In genomic region chrX:77447339-77448149, GRCh38 we compare ENCODE assay signal across 9 cellular contexts. TPM values are rescaled to one million over a fixed set of nuclear protein-coding genes. Genes with fewer than 3 reads are reported as not detected.
DNase-seq lines count a peak whose midpoint lies in the region; ATAC-seq, FAIRE-seq and TF ChIP-seq lines count a peak whose summit lies in the region.
"Had no signal": no experiment of that assay in that cellular context is flagged by ENCODE, and none has a peak within 500 bp of the region (broad histone marks: within the 10 kb centered on the region; RNA-seq: fewer than 3 reads in every experiment).

TSS of gene FGF16 (plus strand) at chrX:77447389. CDS start at chrX:77447675, 286 bp downstream.

- H3K27ac ChIP-seq in mesenchymal stem cell (ENCODE audit: low read length, poor library complexity, severe bottlenecking) (no peak within 1 kb of the TSS), tibial artery (peak within 1 kb of the TSS in 1 of 2 donors; percentile 39)
- H3K27ac ChIP-seq: A549 had no signal

- peak within 1 kb of the TSS; percentile 78 for H3K9ac ChIP-seq in mesenchymal stem cell (ENCODE audit: low read length)

- H3K4ac ChIP-seq in mesenchymal stem cell (ENCODE audit: low read depth in 1 of 2, low read length in 2 of 2): no peak within 1 kb of the TSS

- H3K4me3 Mint-ChIP-seq in activated CD4-positive, alpha-beta T cell treated with anti-CD3 and anti-CD28 coated beads for 36 hours: peak within 1 kb of the TSS; percentile 66

- H3K36me3 ChIP-seq in mesenchymal stem cell (ENCODE audit: control insufficient read depth in 1 of 2, insufficient read depth in 2 of 2, low read depth in 1 of 2, low read length in 2 of 2) (no peaks in the 10 kb centered on the region), tibial artery (no peaks in the 10 kb centered on the region)

- H2BK12ac ChIP-seq in mesenchymal stem cell (ENCODE audit: low read length in 2 of 2): no peak within 1 kb of the TSS

- intact Hi-C loops in activated CD4-positive, alpha-beta T cell treated with anti-CD3 and anti-CD28 coated beads for 36 hours (cut with DNase I, micrococcal nuclease): loop anchor here in 1 of 2 experiments (5.0 to 10.0 kb wide), 4 partner anchors 147 to 645 kb away; partner anchors contain the start of genes COX7B and MAGT1
- intact Hi-C loops in tibial artery (cut with DNase I; ENCODE audit: low total_unique reads): no loop called here

- DNase-seq in activated CD4-positive, alpha-beta T cell treated with anti-CD3 and anti-CD28 coated beads for 36 hours: peak; percentile 42
- DNase-seq in activated CD4-positive, alpha-beta T cell treated with anti-CD3 and anti-CD28 coated beads for 4 hours: no peak
- DNase-seq in choroid plexus epithelial cell (ENCODE audit: low read depth) (no peak), mesenchymal stem cell (no peak), tibial artery (no peak), pons (ENCODE audit: low spot score) (no peak), HTR-8/SVneo (ENCODE audit: insufficient read length, low spot score) (no peak)

- ATAC-seq in activated CD4-positive, alpha-beta T cell treated with anti-CD3 and anti-CD28 coated beads for 36 hours: peak; percentile 66
- ATAC-seq in HG02852 (IDR thresholded peaks at IDR 0.05; ENCODE audit: unreplicated experiment): no peak
- ATAC-seq: A549 had no signal

- H3K4me3 ChIP-seq in choroid plexus epithelial cell (ENCODE audit: low read depth, low read length): peak within 1 kb of the TSS; percentile 45
- H3K4me3 ChIP-seq in mesenchymal stem cell (ENCODE audit: insufficient read depth in 1 of 2, low read depth in 1 of 2, low read length in 2 of 2): peak within 1 kb of the TSS; percentile 36 to 72
- peak within 1 kb of the TSS; percentile 44 to 53 for H3K4me3 ChIP-seq in tibial artery
- H3K4me3 ChIP-seq: A549 had no signal

- 6% methylated on average over 50 of the region's 84 CpGs for WGBS in mesenchymal stem cell

- H3K4me2 ChIP-seq in mesenchymal stem cell (ENCODE audit: low read length, poor library complexity, severe bottlenecking): peak within 1 kb of the TSS; percentile 69
- H3K4me2 ChIP-seq: A549 had no signal

- H4K8ac ChIP-seq in mesenchymal stem cell (ENCODE audit: low read length): no peak within 1 kb of the TSS

- H3K36me3 Mint-ChIP-seq in activated CD4-positive, alpha-beta T cell treated with anti-CD3 and anti-CD28 coated beads for 36 hours (ENCODE audit: low read depth): no peaks in the 10 kb centered on the region

- H3K9me3 Mint-ChIP-seq in activated CD4-positive, alpha-beta T cell treated with anti-CD3 and anti-CD28 coated beads for 36 hours (ENCODE audit: low read depth): no peaks in the 10 kb centered on the region

- no peak within 1 kb of the TSS for H3K23ac ChIP-seq in mesenchymal stem cell (ENCODE audit: low read length in 2 of 2)

- H2AK5ac ChIP-seq in mesenchymal stem cell (ENCODE audit: low read length, severe bottlenecking): no peak within 1 kb of the TSS

- no peak within 1 kb of the TSS for H3K14ac ChIP-seq in mesenchymal stem cell (ENCODE audit: low read length in 2 of 2)

- no peaks in the 10 kb centered on the region for H3K27me3 ChIP-seq in mesenchymal stem cell (ENCODE audit: control insufficient read depth in 1 of 2, insufficient read depth in 1 of 2, low read length in 2 of 2)
- no peaks in the 10 kb centered on the region for H3K27me3 ChIP-seq in tibial artery

- CTCF ChIA-PET in activated CD4-positive, alpha-beta T cell treated with anti-CD3 and anti-CD28 coated beads for 36 hours (lab: Charles Lee): no interaction called here

- peaks cover 13% of the 10 kb centered on the region for H3K4me1 ChIP-seq in mesenchymal stem cell (ENCODE audit: control insufficient read depth, insufficient read depth, low read depth, low read length)
- H3K4me1 ChIP-seq in tibial artery: no peaks in the 10 kb centered on the region

- no peak within 1 kb of the TSS for H2BK120ac ChIP-seq in mesenchymal stem cell (ENCODE audit: low read depth, low read length)

- H4K91ac ChIP-seq in mesenchymal stem cell (ENCODE audit: low read length): no peak within 1 kb of the TSS

- no peak within 1 kb of the TSS for H2BK15ac ChIP-seq in mesenchymal stem cell (ENCODE audit: low read depth, poor library complexity, severe bottlenecking)

- POLR2A ChIA-PET in activated CD4-positive, alpha-beta T cell treated with anti-CD3 and anti-CD28 coated beads for 36 hours (lab: Charles Lee): interaction anchor here (0.6 kb wide), 1 partner anchor 1642 kb away, joined by 9 read pairs; no protein-coding TSS in a partner anchor

- H3K27me3 Mint-ChIP-seq in activated CD4-positive, alpha-beta T cell treated with anti-CD3 and anti-CD28 coated beads for 36 hours: peaks cover 22% of the 10 kb centered on the region

- no peak within 1 kb of the TSS for H2BK5ac ChIP-seq in mesenchymal stem cell (ENCODE audit: low read depth, low read length, poor library complexity, severe bottlenecking)

- peak within 1 kb of the TSS; percentile 13 for H3K27ac Mint-ChIP-seq in activated CD4-positive, alpha-beta T cell treated with anti-CD3 and anti-CD28 coated beads for 36 hours

- FAIRE-seq in HTR-8/SVneo (lab: Jason Lieb, UNC): no peak
- FAIRE-seq: A549 had no signal

- peaks cover 8% of the 10 kb centered on the region for H3K4me1 Mint-ChIP-seq in activated CD4-positive, alpha-beta T cell treated with anti-CD3 and anti-CD28 coated beads for 36 hours

- H3K18ac ChIP-seq in mesenchymal stem cell (ENCODE audit: low read depth in 1 of 2, low read length in 2 of 2): peak within 1 kb of the TSS in 1 of 2 experiments; percentile 8

- H3K9me3 ChIP-seq in mesenchymal stem cell (ENCODE audit: control insufficient read depth, low read length): no peaks in the 10 kb centered on the region
- H3K9me3 ChIP-seq in tibial artery: no peaks in the 10 kb centered on the region
- H3K9me3 ChIP-seq: A549 had no signal

- no peaks in the 10 kb centered on the region for H3K79me1 ChIP-seq in mesenchymal stem cell (replicated peaks; ENCODE audit: low read length, poor library complexity, severe bottlenecking)

- H2AFZ ChIP-seq in mesenchymal stem cell (ENCODE audit: low read depth, low read length): no peak within 1 kb of the TSS

- TF ChIP-seq CTCF in choroid plexus epithelial cell (conservative IDR thresholded peaks at IDR 0.05; ENCODE audit: low read depth, low read length): no peak
- no peak for TF ChIP-seq CTCF in tibial artery (IDR thresholded peaks at IDR 0.05)

RNA-seq across cellular contexts. Expression of gene FGF16, which starts in this region (rescaled TPM):
- total RNA-seq in activated CD4-positive, alpha-beta T cell treated with anti-CD3 and anti-CD28 coated beads for 36 hours: not detected
- polyA plus RNA-seq in mesenchymal stem cell (2013, experiment 1 of 2): not detected
- polyA plus RNA-seq in mesenchymal stem cell (2013, experiment 2 of 2): not detected
- polyA plus RNA-seq: A549 had no signal

Comparison
In these comparisons a context has a peak if more than half of its experiments do, and no peak if none do; other contexts are left out.
1. Peak in DNase-seq and ATAC-seq in activated CD4-positive, alpha-beta T cell treated with anti-CD3 and anti-CD28 coated beads for 36 hours; RNA of the gene not detected or under 1 TPM.